Comparison of ENCODE assay signal across 17 cellular contexts in the genomic region with DNA sequence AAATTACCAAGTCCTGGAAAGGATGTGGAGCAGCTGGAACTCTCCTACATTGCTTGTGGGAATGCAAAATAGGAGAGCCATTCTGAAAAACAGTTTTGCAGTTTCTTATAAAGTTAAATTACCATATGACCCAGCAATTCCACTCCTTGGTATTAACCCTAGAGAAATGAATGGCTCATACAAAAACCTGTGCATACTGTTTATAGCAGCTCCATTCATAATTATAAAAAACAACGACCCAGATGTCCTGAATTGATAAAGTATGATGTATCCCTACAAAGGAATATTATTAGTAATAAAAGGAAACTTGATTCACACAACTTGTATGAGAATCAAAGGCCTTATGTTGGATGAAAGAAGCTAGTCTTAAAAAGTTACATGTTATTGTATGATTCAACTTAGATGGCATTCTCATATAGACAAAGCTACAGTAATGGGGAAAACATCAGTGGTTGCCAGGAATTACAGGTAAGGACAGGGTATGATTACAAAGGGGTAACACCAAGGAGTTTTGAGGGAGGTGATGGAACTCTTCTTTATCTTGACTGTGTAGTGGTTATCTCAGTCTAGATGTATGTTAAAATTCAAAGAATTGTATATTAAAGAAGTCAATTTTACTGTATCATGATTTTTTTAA. TPM values are rescaled to one million over a fixed set of nuclear protein-coding genes. Genes with fewer than 3 reads are reported as not detected.
DNase-seq lines count a peak whose midpoint lies in the region; ATAC-seq lines count a peak whose summit lies in the region.
"Had no signal": no experiment of that assay in that cellular context is flagged by ENCODE, and none has a peak within 500 bp of the region (broad histone marks: within the 10 kb centered on the region; RNA-seq: fewer than 3 reads in every experiment).

No MANE protein-coding gene starts in this region.

- no peaks in the 10 kb centered on the region for H3K9me3 Mint-ChIP-seq in activated T-cell treated with anti-CD3 and anti-CD28 coated beads, Interleukin-2, amount 50 U/mL, for 4 hours
- H3K9me3 Mint-ChIP-seq in activated naive CD8-positive, alpha-beta T cell treated with anti-CD3 and anti-CD28 coated beads, Interleukin-2, amount 50 U/mL, for 24 hours, result peaks cover 14% of the 10 kb centered on the region
- peaks cover 5% of the 10 kb centered on the region for H3K9me3 Mint-ChIP-seq in activated naive CD8-positive, alpha-beta T cell treated with anti-CD3 and anti-CD28 coated beads for 36 hours
- H3K9me3 Mint-ChIP-seq in activated T-helper 17 cell treated with anti-CD3 and anti-CD28 coated beads, Interleukin-2, amount 50 U/mL, for 72 hours, result no peaks in the 10 kb centered on the region
- H3K9me3 Mint-ChIP-seq: CD4-positive, alpha-beta T cell had no signal

- peak; percentile 33 to 41 for ATAC-seq in activated CD4-positive, CD25-positive, alpha-beta regulatory T cell treated with anti-CD3 and anti-CD28 coated beads, Interleukin-2, amount 50 U/mL, for 24 hours
- ATAC-seq in activated T-cell treated with anti-CD3 and anti-CD28 coated beads, Interleukin-2, amount 50 U/mL, for 4 hours, result peak; percentile 56 to 65
- peak; percentile 24 for ATAC-seq in activated naive CD8-positive, alpha-beta T cell treated with anti-CD3 and anti-CD28 coated beads, Interleukin-2, amount 50 U/mL, for 24 hours
- ATAC-seq in activated T-helper 17 cell treated with anti-CD3 and anti-CD28 coated beads, Interleukin-2, amount 50 U/mL, for 72 hours (replicated peaks), result peak; percentile 75
- ATAC-seq in HG02981 (IDR thresholded peaks at IDR 0.05; ENCODE audit: unreplicated experiment), result no peak
- ATAC-seq: A549; CD8-positive, alpha-beta T cell had no signal

- H3K36me3 Mint-ChIP-seq in activated T-cell treated with anti-CD3 and anti-CD28 coated beads, Interleukin-2, amount 50 U/mL, for 4 hours (ENCODE audit: insufficient read depth), result peaks cover 12% of the 10 kb centered on the region
- peaks cover 23% of the 10 kb centered on the region for H3K36me3 Mint-ChIP-seq in activated naive CD8-positive, alpha-beta T cell treated with anti-CD3 and anti-CD28 coated beads, Interleukin-2, amount 50 U/mL, for 24 hours (ENCODE audit: low read depth)
- H3K36me3 Mint-ChIP-seq in activated naive CD8-positive, alpha-beta T cell treated with anti-CD3 and anti-CD28 coated beads for 36 hours, result peaks cover 16% of the 10 kb centered on the region
- peaks cover 22% of the 10 kb centered on the region for H3K36me3 Mint-ChIP-seq in activated T-helper 17 cell treated with anti-CD3 and anti-CD28 coated beads, Interleukin-2, amount 50 U/mL, for 72 hours (ENCODE audit: low read depth)

- no peak overlapping the region for H3K27ac Mint-ChIP-seq in activated naive CD8-positive, alpha-beta T cell treated with anti-CD3 and anti-CD28 coated beads, Interleukin-2, amount 50 U/mL, for 24 hours
- no peak overlapping the region for H3K27ac Mint-ChIP-seq in activated naive CD8-positive, alpha-beta T cell treated with anti-CD3 and anti-CD28 coated beads for 36 hours
- H3K27ac Mint-ChIP-seq in activated T-helper 17 cell treated with anti-CD3 and anti-CD28 coated beads, Interleukin-2, amount 50 U/mL, for 72 hours, result no peak overlapping the region
- H3K27ac Mint-ChIP-seq: B cell; CD4-positive, alpha-beta T cell; CD8-positive, alpha-beta T cell had no signal

- no peak for DNase-seq in activated CD4-positive, CD25-positive, alpha-beta regulatory T cell treated with anti-CD3 and anti-CD28 coated beads, Interleukin-2, amount 50 U/mL, for 72 hours
- no peak for DNase-seq in activated T-cell treated with anti-CD3 and anti-CD28 coated beads, Interleukin-2, amount 50 U/mL, for 4 hours
- DNase-seq in activated T-cell treated with anti-CD3 and anti-CD28 coated beads, Interleukin-2, amount 50 U/mL, for 48 hours, result no peak
- no peak for DNase-seq in activated naive CD8-positive, alpha-beta T cell treated with anti-CD3 and anti-CD28 coated beads, Interleukin-2, amount 50 U/mL, for 24 hours
- DNase-seq in activated naive CD8-positive, alpha-beta T cell treated with anti-CD3 and anti-CD28 coated beads for 36 hours, result no peak
- DNase-seq: AML-193; Caco-2; Calu3; CD4-positive, alpha-beta T cell; CD8-positive, alpha-beta T cell; DMS79 treated with DMSO at 0.1 percent for 48 hours; GF-D8 had no signal

- H3K4me3 Mint-ChIP-seq in activated T-cell treated with anti-CD3 and anti-CD28 coated beads, Interleukin-2, amount 50 U/mL, for 4 hours, result no peak overlapping the region
- no peak overlapping the region for H3K4me3 Mint-ChIP-seq in activated naive CD8-positive, alpha-beta T cell treated with anti-CD3 and anti-CD28 coated beads, Interleukin-2, amount 50 U/mL, for 24 hours
- no peak overlapping the region for H3K4me3 Mint-ChIP-seq in activated naive CD8-positive, alpha-beta T cell treated with anti-CD3 and anti-CD28 coated beads for 36 hours
- no peak overlapping the region for H3K4me3 Mint-ChIP-seq in activated T-helper 17 cell treated with anti-CD3 and anti-CD28 coated beads, Interleukin-2, amount 50 U/mL, for 72 hours
- H3K4me3 Mint-ChIP-seq: B cell; CD4-positive, alpha-beta T cell; CD8-positive, alpha-beta T cell had no signal

- peaks cover 2% of the 10 kb centered on the region for H3K4me1 Mint-ChIP-seq in activated T-cell treated with anti-CD3 and anti-CD28 coated beads, Interleukin-2, amount 50 U/mL, for 4 hours (ENCODE audit: low read depth)
- H3K4me1 Mint-ChIP-seq in activated naive CD8-positive, alpha-beta T cell treated with anti-CD3 and anti-CD28 coated beads, Interleukin-2, amount 50 U/mL, for 24 hours, result peaks cover 12% of the 10 kb centered on the region
- no peaks in the 10 kb centered on the region for H3K4me1 Mint-ChIP-seq in activated naive CD8-positive, alpha-beta T cell treated with anti-CD3 and anti-CD28 coated beads for 36 hours
- H3K4me1 Mint-ChIP-seq in activated T-helper 17 cell treated with anti-CD3 and anti-CD28 coated beads, Interleukin-2, amount 50 U/mL, for 72 hours, result peaks cover 5% of the 10 kb centered on the region
- H3K4me1 Mint-ChIP-seq: B cell had no signal

- H3K27me3 Mint-ChIP-seq in activated T-cell treated with anti-CD3 and anti-CD28 coated beads, Interleukin-2, amount 50 U/mL, for 4 hours (ENCODE audit: low read depth), result peaks cover 2% of the 10 kb centered on the region
- no peaks in the 10 kb centered on the region for H3K27me3 Mint-ChIP-seq in activated naive CD8-positive, alpha-beta T cell treated with anti-CD3 and anti-CD28 coated beads, Interleukin-2, amount 50 U/mL, for 24 hours
- H3K27me3 Mint-ChIP-seq in activated naive CD8-positive, alpha-beta T cell treated with anti-CD3 and anti-CD28 coated beads for 36 hours, result peaks cover 10% of the 10 kb centered on the region
- no peaks in the 10 kb centered on the region for H3K27me3 Mint-ChIP-seq in activated T-helper 17 cell treated with anti-CD3 and anti-CD28 coated beads, Interleukin-2, amount 50 U/mL, for 72 hours

RNA-seq across cellular contexts. Expression of gene GPR180, which starts 35.4 kb away (rescaled TPM):
- total RNA-seq in activated T-cell treated with anti-CD3 and anti-CD28 coated beads, Interleukin-2, amount 50 U/mL, for 4 hours, result 1 to 10 TPM; 6.0 to 8.3 (median 7.0) TPM
- 1 to 10 TPM; 6.8 to 7.0 TPM for total RNA-seq in activated naive CD8-positive, alpha-beta T cell treated with anti-CD3 and anti-CD28 coated beads for 36 hours
- total RNA-seq in activated T-helper 17 cell treated with anti-CD3 and anti-CD28 coated beads, Interleukin-2, amount 50 U/mL, for 72 hours, result 1 to 10 TPM; 6.7 to 8.0 TPM

RNA-seq across cellular contexts. Expression of gene TGDS, which starts 41.1 kb away (rescaled TPM):
- 10 to 100 TPM; 22.0 to 27.8 (median 26.4) TPM for total RNA-seq in activated T-cell treated with anti-CD3 and anti-CD28 coated beads, Interleukin-2, amount 50 U/mL, for 4 hours
- 10 to 100 TPM; 21.4 to 22.9 TPM for total RNA-seq in activated naive CD8-positive, alpha-beta T cell treated with anti-CD3 and anti-CD28 coated beads for 36 hours
- 10 to 100 TPM; 18.2 to 24.4 TPM for total RNA-seq in activated T-helper 17 cell treated with anti-CD3 and anti-CD28 coated beads, Interleukin-2, amount 50 U/mL, for 72 hours
